10 cellular contexts compared by ENCODE assay signal in the genomic region with DNA sequence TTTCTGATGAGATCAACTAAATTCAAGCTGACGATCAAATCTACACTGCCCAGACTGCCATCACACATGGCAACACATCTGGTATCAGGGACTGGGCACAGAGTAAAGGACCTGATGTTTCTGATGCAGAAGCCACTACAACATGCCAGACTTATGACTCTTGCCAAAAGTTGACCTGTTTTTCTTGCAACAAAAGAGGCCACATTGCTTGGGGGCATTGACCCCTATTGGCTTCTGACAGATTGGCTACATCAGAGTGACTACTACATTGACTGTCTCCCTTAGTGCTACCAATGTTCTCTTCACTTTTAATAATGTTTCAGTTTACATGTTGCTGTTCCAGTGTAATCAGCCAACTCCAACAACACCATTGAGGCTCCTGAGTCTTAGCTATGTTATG. TPM values are rescaled to one million over a fixed set of nuclear protein-coding genes. Genes with fewer than 3 reads are reported as not detected.
"Had no signal": no experiment of that assay in that cellular context is flagged by ENCODE, and none has a peak within 500 bp of the region (broad histone marks: within the 10 kb centered on the region; RNA-seq: fewer than 3 reads in every experiment).

No MANE protein-coding gene starts in this region.

- H2AFZ ChIP-seq: GM23338 had no signal

- FAIRE-seq: H1, H54, K562 had no signal

- H3K4me3 ChIP-seq: GM23338, K562 had no signal

- DNase-seq: H9, HCEC 1CT, IMR-90, KG1 had no signal

- ATAC-seq: GM23338, K562 had no signal

- H3K27ac ChIP-seq: HL-60 had no signal

- H3K4me2 ChIP-seq: GM23338 had no signal

RNA-seq across cellular contexts. Expression of gene SMIM10, which starts 15.3 kb away (rescaled TPM):
- total RNA-seq: HT1080 had no signal

RNA-seq across cellular contexts. Expression of gene RTL8B, which starts 46.8 kb away (rescaled TPM):
- total RNA-seq: HT1080 had no signal
